22 cellular contexts compared by ENCODE assay signal in the genomic region with DNA sequence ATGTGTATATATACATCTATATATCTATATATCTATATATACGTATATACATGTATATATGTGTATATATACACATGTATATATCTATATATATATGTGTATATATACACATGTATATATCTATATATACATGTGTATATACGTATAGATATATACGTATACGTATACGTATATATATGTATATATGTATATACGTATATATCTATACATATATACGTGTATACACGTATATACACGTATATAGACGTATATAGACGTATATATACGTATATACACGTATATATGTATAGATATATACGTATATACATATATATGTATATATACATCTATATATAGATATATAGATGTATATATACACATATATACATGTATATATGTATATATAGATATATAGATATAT. TPM values are rescaled to one million over a fixed set of nuclear protein-coding genes. Genes with fewer than 3 reads are reported as not detected.
DNase-seq lines count a peak whose midpoint lies in the region; ATAC-seq, FAIRE-seq and TF ChIP-seq lines count a peak whose summit lies in the region.
"Had no signal": no experiment of that assay in that cellular context is flagged by ENCODE, and none has a peak within 500 bp of the region (broad histone marks: within the 10 kb centered on the region; RNA-seq: fewer than 3 reads in every experiment).

No MANE protein-coding gene starts in this region.

- H2BK120ac ChIP-seq in trophoblast cell (ENCODE audit: insufficient read depth, low read length, poor library complexity), result no peak overlapping the region

- H3K4me1 ChIP-seq in K562 (replicated peaks in 1 of 2; ENCODE audit: control insufficient read depth in 2 of 2, insufficient read depth in 2 of 2, low read length in 2 of 2), result no peaks in the 10 kb centered on the region
- peaks cover 13 to 17% (median 16%) of the 10 kb centered on the region in 3 donors for H3K4me1 ChIP-seq in pancreas
- peaks cover 2 to 12% of the 10 kb centered on the region in 2 experiments for H3K4me1 ChIP-seq in trophoblast cell (ENCODE audit: control insufficient read depth in 1 of 2, insufficient read depth in 2 of 2, low read length in 2 of 2)
- H3K4me1 ChIP-seq: BLaER1 treated with 17β-estradiol and CSF1 and Interleukin-3, amounts not matched to agents 10 nM and 100 nM had no signal

- DNase-seq in K562 (ENCODE audit: extremely low read depth in 1 of 4, low spot score in 3 of 4) (no peak), pancreas (no peak), H7 (no peak), trophoblast cell (no peak)
- DNase-seq: 8988T; AML-193; CD4-positive, alpha-beta T cell; CD8-positive, alpha-beta T cell; COR-L47; DMS 273 treated with DMSO at 0.1 percent for 48 hours; DMS153; DND-41; EL; GF-D8 had no signal

- H3K27me3 ChIP-seq in K562 (ENCODE audit: control insufficient read depth in 2 of 2, insufficient read depth in 2 of 2, low read length in 2 of 2) (no peaks in the 10 kb centered on the region), pancreas (no peaks in the 10 kb centered on the region), H7 (ENCODE audit: control insufficient read depth, insufficient read depth, low read length) (no peaks in the 10 kb centered on the region), trophoblast cell (ENCODE audit: insufficient read depth, low read length) (no peaks in the 10 kb centered on the region)
- H3K27me3 ChIP-seq: BLaER1 treated with 17β-estradiol and CSF1 and Interleukin-3, amounts not matched to agents 10 nM and 100 nM had no signal

- no peak overlapping the region for H4K12ac ChIP-seq in trophoblast cell (ENCODE audit: low read depth, low read length)

- POLR2A ChIA-PET in K562 (lab: Yijun Ruan, JAX), result no interaction called here

- no peak for TF ChIP-seq POLR2A in K562 (conservative IDR thresholded peaks at IDR 0.05)

- no peak overlapping the region for H2BK5ac ChIP-seq in trophoblast cell (ENCODE audit: low read depth, low read length, poor library complexity)

- ATAC-seq in K562, result no peak
- no peak for ATAC-seq in pancreas
- no peak for ATAC-seq in HG03521 (IDR thresholded peaks at IDR 0.05; ENCODE audit: unreplicated experiment)
- ATAC-seq: A549; CD8-positive, alpha-beta T cell had no signal

- CTCF ChIA-PET in K562 (lab: Yijun Ruan, JAX; ENCODE audit: low intra/inter-chr PET ratio), result no interaction called here

- H2AK5ac ChIP-seq in trophoblast cell (ENCODE audit: low read length), result no peak overlapping the region

- no peak overlapping the region for H4K91ac ChIP-seq in trophoblast cell (ENCODE audit: low read depth, low read length)

- H3K79me2 ChIP-seq in K562 (ENCODE audit: control insufficient read depth, insufficient read depth, low read length) (no peaks in the 10 kb centered on the region), trophoblast cell (ENCODE audit: control insufficient read depth, insufficient read depth, low read length, poor library complexity) (no peaks in the 10 kb centered on the region)

- H3K79me1 ChIP-seq in trophoblast cell (ENCODE audit: low read length), result peaks cover 2% of the 10 kb centered on the region

- BruUV-seq in K562 (replicated peaks; lab: Mats Ljungman, UMichigan), result no TSS peak

- TF ChIP-seq RAD21 in K562 (CRISPR knock-in tag; conservative IDR thresholded peaks at IDR 0.05 in 1 of 2, IDR thresholded peaks at IDR 0.05 in 1 of 2), result no peak

- no peak overlapping the region for H2AFZ ChIP-seq in K562 (ENCODE audit: low read depth, low read length)
- no peak overlapping the region for H2AFZ ChIP-seq in trophoblast cell (ENCODE audit: insufficient read depth, low read length, poor library complexity)

- 79% methylated on average over 14 of the region's 14 CpGs for WGBS in K562 (ENCODE audit: insufficient coverage, low coverage, missing lambda C conversion rate)
- WGBS in pancreas, 2 donors, result 71 to 79% methylated on average over 14 of the region's 14 CpGs
- WGBS in trophoblast cell (ENCODE audit: extremely low coverage, insufficient coverage, insufficient read length), result no CpG with 5 or more reads among the region's 14 CpGs

- H3K23ac ChIP-seq in trophoblast cell (ENCODE audit: low read length), result no peak overlapping the region

- H3K9me3 ChIP-seq in K562 (replicated peaks; ENCODE audit: control insufficient read depth, insufficient read depth, low read depth, low read length) (no peaks in the 10 kb centered on the region), pancreas (no peaks in the 10 kb centered on the region), trophoblast cell (ENCODE audit: insufficient read depth, low read depth, low read length) (no peaks in the 10 kb centered on the region)

- no peak overlapping the region for H3K4me2 ChIP-seq in K562 (ENCODE audit: insufficient read depth, low read length)
- no peak overlapping the region for H3K4me2 ChIP-seq in trophoblast cell (ENCODE audit: low read length)
- H3K4me2 ChIP-seq: A549; BLaER1 treated with 17β-estradiol and CSF1 and Interleukin-3, amounts not matched to agents 10 nM and 100 nM had no signal

- TF ChIP-seq EP300 in K562 (IDR thresholded peaks at IDR 0.05; ENCODE audit: low read length), result no peak

- intact Hi-C loops in K562 (cut with micrococcal nuclease), result no loop called here
- intact Hi-C loops in pancreas (cut with DNase I), result no loop called here

- H3K4me3 ChIP-seq in K562 (no peak overlapping the region), pancreas (no peak overlapping the region), H7 (ENCODE audit: insufficient read depth, low read depth, low read length) (no peak overlapping the region), trophoblast cell (ENCODE audit: low read depth, low read length) (no peak overlapping the region)
- H3K4me3 ChIP-seq: A549; BLaER1 treated with 17β-estradiol and CSF1 and Interleukin-3, amounts not matched to agents 10 nM and 100 nM had no signal

- H3K4ac ChIP-seq in trophoblast cell (ENCODE audit: low read depth, low read length), result no peak overlapping the region

- in situ Hi-C loops in K562 (cut with MboI), result no loop called here

- TF ChIP-seq CTCF in K562 (IDR thresholded peaks at IDR 0.05 in 2 of 3, conservative IDR thresholded peaks at IDR 0.05 in 1 of 3; ENCODE audit: insufficient read depth in 2 of 3, low read depth in 1 of 3, low read length in 3 of 3) (no peak), pancreas (IDR thresholded peaks at IDR 0.05) (no peak)

- H4K20me1 ChIP-seq in K562 (replicated peaks; ENCODE audit: control insufficient read depth, insufficient read depth, low read length), result no peaks in the 10 kb centered on the region
- H4K20me1 ChIP-seq: BLaER1 treated with 17β-estradiol and CSF1 and Interleukin-3, amounts not matched to agents 10 nM and 100 nM had no signal

- no peaks in the 10 kb centered on the region for H3K9me1 ChIP-seq in K562 (ENCODE audit: control insufficient read depth, insufficient read depth, low read length)

- no peaks in the 10 kb centered on the region for H3K36me3 ChIP-seq in K562 (ENCODE audit: control insufficient read depth, insufficient read depth, low read length)
- H3K36me3 ChIP-seq in pancreas, result no peaks in the 10 kb centered on the region
- no peaks in the 10 kb centered on the region for H3K36me3 ChIP-seq in H7 (replicated peaks; ENCODE audit: control insufficient read depth, insufficient read depth, low read length)
- no peaks in the 10 kb centered on the region for H3K36me3 ChIP-seq in trophoblast cell (ENCODE audit: control insufficient read depth in 1 of 2, insufficient read depth in 2 of 2, low read length in 2 of 2)
- H3K36me3 ChIP-seq: BLaER1 treated with 17β-estradiol and CSF1 and Interleukin-3, amounts not matched to agents 10 nM and 100 nM had no signal

- no peak overlapping the region for H3K14ac ChIP-seq in trophoblast cell (ENCODE audit: low read length)

- H3K27ac ChIP-seq in K562 (ENCODE audit: extremely low read depth, low read depth, low read length), result no peak overlapping the region
- H3K27ac ChIP-seq in pancreas, result no peak overlapping the region
- no peak overlapping the region for H3K27ac ChIP-seq in trophoblast cell (ENCODE audit: low read depth, low read length)
- H3K27ac ChIP-seq: A549; BLaER1 treated with 17β-estradiol and CSF1 and Interleukin-3, amounts not matched to agents 10 nM and 100 nM; C4-2B had no signal

- no peak overlapping the region for H3K18ac ChIP-seq in trophoblast cell (ENCODE audit: low read length)

- no peak overlapping the region for H4K8ac ChIP-seq in trophoblast cell (ENCODE audit: low read depth, low read length)

- H3K9ac ChIP-seq in K562 (ENCODE audit: insufficient read depth in 1 of 2, low read depth in 2 of 2, low read length in 2 of 2) (no peak overlapping the region), trophoblast cell (ENCODE audit: low read length) (no peak overlapping the region)
- H3K9ac ChIP-seq: BLaER1 treated with 17β-estradiol and CSF1 and Interleukin-3, amounts not matched to agents 10 nM and 100 nM had no signal

- no peak overlapping the region for H2BK12ac ChIP-seq in trophoblast cell (ENCODE audit: low read length)

- peak; percentile 90 for FAIRE-seq in A204.1 (lab: Jason Lieb, UNC)
- FAIRE-seq in G401.6 (lab: Jason Lieb, UNC), result peak; percentile 94
- no peak for FAIRE-seq in K562 (lab: Jason Lieb, UNC)
- peak; percentile 96 for FAIRE-seq in pancreas (lab: Jason Lieb, UNC)
- FAIRE-seq: A549, GM12891, GM19239 had no signal

TF ChIP-seq in K562, 482 proteins besides CTCF, POLR2A, EP300 and RAD21 (continues in another document):
- TF ChIP-seq NR1H2 (CRISPR knock-in tag; IDR thresholded peaks at IDR 0.05) (no peak), ZNF586 (CRISPR knock-in tag; conservative IDR thresholded peaks at IDR 0.05) (no peak)

RNA-seq across cellular contexts. Expression of a gene that starts 25.1 kb away (rescaled TPM):
- total RNA-seq in K562 (2011; cell fraction: chromatin; rRNA removed; ENCODE audit: low replicate concordance), result 130 and 461 TPM in 2 replicates
- total RNA-seq in K562 (2011; cell fraction: nucleolus; rRNA removed), result 84.2 and 92.2 TPM in 2 replicates
- total RNA-seq in K562 (2011; cell fraction: nucleoplasm; rRNA removed), result 188 and 293 TPM in 2 replicates
- total RNA-seq in K562 (2014; rRNA removed) (216 and 244 TPM in 2 replicates), K562 (2014; rRNA removed; fragmentation: Illumina TruSeq; extraction: Trizol) (226 and 247 TPM in 2 replicates), K562 (2015; rRNA removed; fragmentation: Illumina TruSeq; extraction: Trizol) (237 and 246 TPM in 2 replicates), K562 (2021) (252 and 263 TPM in 2 replicates), pancreas (100 to 1,000 TPM in 3 of 6 donors, 10 to 100 TPM in 3; 84.4 to 116 (median 101) TPM)
- polyA plus RNA-seq in K562 (2011; rRNA removed) (255 and 269 TPM in 2 replicates), K562 (2014; fragmentation: Illumina TruSeq; extraction: Trizol) (235 and 271 TPM in 2 replicates), K562 (2014; fragmentation: Nextera tagmentation; extraction: Ambion mirVana) (10 to 100 TPM; 49.6 to 51.8 TPM), K562 (2014; rRNA removed) (181 and 188 TPM in 2 replicates), pancreas (10 to 100 TPM; 33.9 to 46.9 TPM)
- 244 and 252 TPM in 2 replicates for polyA plus RNA-seq in K562 (2011; cell fraction: cytosol; rRNA removed)
- 170 and 222 TPM in 2 replicates for polyA plus RNA-seq in K562 (2011; cell fraction: nucleus; rRNA removed)
- 154 and 186 TPM in 2 replicates for polyA plus RNA-seq in K562 (2012)
- polyA minus RNA-seq in K562 (2011; rRNA and poly(A)+ RNA removed), result 519 and 530 TPM in 2 replicates
- 168 and 225 TPM in 2 replicates for polyA minus RNA-seq in K562 (2011; cell fraction: cytosol; rRNA and poly(A)+ RNA removed)
- 89.8 and 158 TPM in 2 replicates for polyA minus RNA-seq in K562 (2011; cell fraction: nucleus; rRNA and poly(A)+ RNA removed)
- total RNA-seq in H7 (2014; rRNA removed; shearing (Covaris generic)), result 178 and 231 TPM in 2 replicates
- 229 and 231 TPM in 2 replicates for polyA plus RNA-seq in trophoblast cell (2013)
